In the genomic region with DNA sequence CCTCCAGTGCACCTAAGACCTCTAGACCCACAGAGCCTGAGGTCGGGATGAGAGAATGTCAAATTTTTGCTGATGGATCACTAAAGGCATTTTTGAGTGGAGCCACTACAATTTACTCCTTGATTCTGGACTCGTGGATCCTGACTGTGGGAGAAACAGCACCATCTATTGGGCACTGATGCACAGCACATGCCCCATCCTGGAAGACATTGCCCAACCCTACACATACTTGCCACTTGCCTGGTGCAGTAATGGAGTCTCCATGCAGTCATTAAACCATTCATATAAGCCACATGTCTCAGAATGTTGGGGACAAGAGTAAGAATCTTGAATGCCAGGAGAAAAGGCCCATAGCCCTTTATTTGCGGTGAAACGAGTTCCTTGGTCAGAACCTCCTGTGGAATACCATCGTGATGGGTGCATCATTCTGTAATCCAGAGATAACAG, we compare ENCODE assay signal across 9 cellular contexts.
DNase-seq lines count a peak whose midpoint lies in the region; ATAC-seq, FAIRE-seq and TF ChIP-seq lines count a peak whose summit lies in the region.
"Had no signal": no experiment of that assay in that cellular context is flagged by ENCODE, and none has a peak within 500 bp of the region (broad histone marks: within the 10 kb centered on the region; RNA-seq: fewer than 3 reads in every experiment).

No MANE protein-coding gene starts in this region.

- CTCF ChIA-PET in Caco-2 (lab: Charles Lee) (no interaction called here), HepG2 (lab: Yijun Ruan, JAX; ENCODE audit: low intra/inter-chr PET ratio, low total read pairs) (interaction anchor here (1.7 kb wide), 1 partner anchor 56 kb away, joined by 5 read pairs; no protein-coding TSS in a partner anchor)

- no peak overlapping the region for H3K27ac Mint-ChIP-seq in Caco-2 (ENCODE audit: unreplicated experiment)
- H3K27ac Mint-ChIP-seq in stimulated activated naive CD8-positive, alpha-beta T cell treated with anti-CD3 and anti-CD28 coated beads, Interleukin-15, amount 100 ng/mL, for 72 hours, result peak overlapping the region in 1 of 2 donors; percentile 41
- H3K27ac Mint-ChIP-seq: T-helper 1 cell treated with Interleukin-12 subunit alpha and Interleukin-12 subunit beta and Interleukin-4 antibody, amounts not matched to agents 30 μg/mL and 1 μg/mL, for 36 hours had no signal

- no peaks in the 10 kb centered on the region for H3K4me1 Mint-ChIP-seq in Caco-2 (ENCODE audit: low read depth, unreplicated experiment)
- H3K4me1 Mint-ChIP-seq in stimulated activated naive CD8-positive, alpha-beta T cell treated with anti-CD3 and anti-CD28 coated beads, Interleukin-15, amount 100 ng/mL, for 72 hours, result peaks cover 8% of the 10 kb centered on the region

- peak; percentile 81 for FAIRE-seq in HepG2 (lab: Jason Lieb, UNC)

- H3K4me1 ChIP-seq in Caco-2 (no peaks in the 10 kb centered on the region), HepG2 (ENCODE audit: insufficient read depth, low read length) (no peaks in the 10 kb centered on the region)

- BruUV-seq in Caco-2 (replicated peaks; lab: Mats Ljungman, UMichigan) (no TSS peak), HepG2 (replicated peaks; lab: Mats Ljungman, UMichigan) (no TSS peak)

- H3K79me2 ChIP-seq in HepG2 (ENCODE audit: insufficient read depth, low read length), result no peaks in the 10 kb centered on the region

- H3K4me2 ChIP-seq in HepG2 (ENCODE audit: low read depth, low read length), result no peak overlapping the region

- in situ Hi-C loops in HepG2 (cut with HindIII; ENCODE audit: extremely low pct_ligation_motif_present, low pct_unique_long_range_greater_than_20kb), result no loop called here

- 25% methylated on average over 5 of the region's 5 CpGs for WGBS in HepG2 (ENCODE audit: low lambda C conversion rate)

- peak; percentile 89 for ATAC-seq in HepG2
- peak; percentile 75 for ATAC-seq in stimulated activated naive CD8-positive, alpha-beta T cell treated with anti-CD3 and anti-CD28 coated beads, Interleukin-15, amount 100 ng/mL, for 72 hours
- ATAC-seq in GM19324 (IDR thresholded peaks at IDR 0.05; ENCODE audit: low FRiP score, unreplicated experiment), result no peak
- no peak for ATAC-seq in HG03442 (IDR thresholded peaks at IDR 0.05; ENCODE audit: unreplicated experiment)

- TF ChIP-seq RAD21 in HepG2 (CRISPR knock-in tag; IDR thresholded peaks at IDR 0.05), result no peak

- no peaks in the 10 kb centered on the region; the same call in none of the 2 replicates for H3K27me3 ChIP-seq in Caco-2 (replicated peaks; ENCODE audit: control insufficient read depth, insufficient read depth, low read length)
- H3K27me3 ChIP-seq in HepG2 (ENCODE audit: control insufficient read depth in 1 of 2, insufficient read depth in 2 of 2, low read length in 2 of 2), result peaks cover 0 to 11% of the 10 kb centered on the region in 2 experiments; a peak in 3 of 5 replicates

- H4K20me1 ChIP-seq in HepG2 (ENCODE audit: insufficient read depth, low read length), result no peaks in the 10 kb centered on the region; the same call in 1 of the 2 replicates

- TF ChIP-seq EP300 in HepG2 (IDR thresholded peaks at IDR 0.05; ENCODE audit: low read depth in 2 of 2, low read length in 2 of 2), result no peak
- TF ChIP-seq EP300 in HepG2 (CRISPR knock-in tag; IDR thresholded peaks at IDR 0.05; ENCODE audit: borderline replicate concordance), result no peak

- no peak overlapping the region for H3K9ac ChIP-seq in HepG2 (ENCODE audit: insufficient read depth, low read depth, low read length)

- no peak overlapping the region for H3K27ac ChIP-seq in HepG2 (ENCODE audit: extremely low read length, insufficient read depth, low read length)

- H3K9me3 Mint-ChIP-seq in Caco-2 (ENCODE audit: unreplicated experiment), result no peaks in the 10 kb centered on the region
- no peaks in the 10 kb centered on the region for H3K9me3 Mint-ChIP-seq in stimulated activated naive CD8-positive, alpha-beta T cell treated with anti-CD3 and anti-CD28 coated beads, Interleukin-15, amount 100 ng/mL, for 72 hours
- H3K9me3 Mint-ChIP-seq: T-helper 1 cell treated with Interleukin-12 subunit alpha and Interleukin-12 subunit beta and Interleukin-4 antibody, amounts not matched to agents 30 μg/mL and 1 μg/mL, for 36 hours had no signal

- no peaks in the 10 kb centered on the region for H3K36me3 Mint-ChIP-seq in Caco-2 (ENCODE audit: insufficient read depth, unreplicated experiment)

- DNase-seq in Caco-2 (peak in 1 of 2 experiments; percentile 60), HCEC 1CT (peak; percentile 42), SKM-1 treated with dmso at 0.1 percent for 144 hours (lab: John Stamatoyannopoulos, UW; ENCODE audit: unreplicated experiment) (peak; percentile 18), choroid plexus epithelial cell (ENCODE audit: low read depth) (peak; percentile 78), HepG2 (ENCODE audit: low spot score) (peak; percentile 35)
- DNase-seq in stimulated activated naive CD8-positive, alpha-beta T cell treated with anti-CD3 and anti-CD28 coated beads, Interleukin-15, amount 100 ng/mL, for 72 hours, result peak in 1 of 2 donors; percentile 25

- H3K4me3 ChIP-seq in Caco-2 (ENCODE audit: low read depth, low read length), result no peak overlapping the region
- H3K4me3 ChIP-seq in choroid plexus epithelial cell (ENCODE audit: low read depth, low read length), result no peak overlapping the region
- no peak overlapping the region for H3K4me3 ChIP-seq in HepG2 (replicated peaks in 1 of 3; ENCODE audit: insufficient read depth in 1 of 3, low read depth in 2 of 3, low read length in 3 of 3)

- no peaks in the 10 kb centered on the region for H3K9me3 ChIP-seq in Caco-2
- no peaks in the 10 kb centered on the region for H3K9me3 ChIP-seq in HepG2 (ENCODE audit: low read length)

- no peak overlapping the region for H3K4me3 Mint-ChIP-seq in Caco-2 (ENCODE audit: unreplicated experiment)
- no peak overlapping the region for H3K4me3 Mint-ChIP-seq in stimulated activated naive CD8-positive, alpha-beta T cell treated with anti-CD3 and anti-CD28 coated beads, Interleukin-15, amount 100 ng/mL, for 72 hours
- H3K4me3 Mint-ChIP-seq: T-helper 1 cell treated with Interleukin-12 subunit alpha and Interleukin-12 subunit beta and Interleukin-4 antibody, amounts not matched to agents 30 μg/mL and 1 μg/mL, for 36 hours had no signal

- H3K36me3 ChIP-seq in Caco-2 (ENCODE audit: control insufficient read depth, insufficient read depth, low read length), result no peaks in the 10 kb centered on the region
- H3K36me3 ChIP-seq in HepG2 (replicated peaks in 1 of 2; ENCODE audit: control insufficient read depth in 1 of 2, insufficient read depth in 2 of 2, low read length in 2 of 2), result no peaks in the 10 kb centered on the region

- peaks cover 4% of the 10 kb centered on the region for H3K27me3 Mint-ChIP-seq in Caco-2 (ENCODE audit: insufficient read depth, unreplicated experiment)
- peaks cover 8% of the 10 kb centered on the region for H3K27me3 Mint-ChIP-seq in stimulated activated naive CD8-positive, alpha-beta T cell treated with anti-CD3 and anti-CD28 coated beads, Interleukin-15, amount 100 ng/mL, for 72 hours

- intact Hi-C loops in Caco-2 (cut with micrococcal nuclease; ENCODE audit: unreplicated experiment) (loop anchor here (1.0 to 2.0 kb wide), 2 partner anchors 28 to 56 kb away; no protein-coding TSS in a partner anchor), HepG2 (cut with micrococcal nuclease; ENCODE audit: unreplicated experiment) (no loop called here)

- POLR2A ChIA-PET in Caco-2 (lab: Charles Lee) (no interaction called here), HepG2 (lab: Yijun Ruan, JAX) (no interaction called here)

- H2AFZ ChIP-seq in HepG2 (ENCODE audit: low read length), result no peak overlapping the region

- TF ChIP-seq CTCF in Caco-2 (IDR thresholded peaks at IDR 0.05; ENCODE audit: insufficient read depth in 1 of 2, low read depth in 1 of 2, low read length in 1 of 2, severe bottlenecking in 1 of 2, unreplicated experiment in 1 of 2) (peak; percentile 69 to 74), choroid plexus epithelial cell (conservative IDR thresholded peaks at IDR 0.05; ENCODE audit: low read depth, low read length) (peak; percentile 87), HepG2 (CRISPR knock-in tag; IDR thresholded peaks at IDR 0.05) (peak; percentile 63)

- no peak for TF ChIP-seq POLR2A in HepG2 (IDR thresholded peaks at IDR 0.05; ENCODE audit: insufficient read depth in 1 of 2, low read depth in 2 of 2, low read length in 2 of 2)

TF ChIP-seq in HepG2, 621 proteins besides CTCF, POLR2A, EP300 and RAD21 (continues in another document):
- TF ChIP-seq XRCC5 (optimal IDR thresholded peaks at IDR 0.05; ENCODE audit: low read length) (no peak), JARID2 (CRISPR knock-in tag; IDR thresholded peaks at IDR 0.05; ENCODE audit: insufficient replicate concordance) (no peak), HNRNPLL (IDR thresholded peaks at IDR 0.05; ENCODE audit: low read depth, low read length, poor library complexity, severe bottlenecking) (no peak), FOXJ3 (CRISPR knock-in tag; IDR thresholded peaks at IDR 0.05; ENCODE audit: borderline replicate concordance) (no peak), ZNF3 (CRISPR knock-in tag; IDR thresholded peaks at IDR 0.05) (no peak), SSRP1 (CRISPR knock-in tag; IDR thresholded peaks at IDR 0.05) (no peak), KAT7 (CRISPR knock-in tag; IDR thresholded peaks at IDR 0.05; ENCODE audit: borderline replicate concordance) (no peak), CEBPB (IDR thresholded peaks at IDR 0.05; ENCODE audit: borderline replicate concordance, low read depth, low read length) (peak; percentile 81), MAFK (conservative IDR thresholded peaks at IDR 0.05 in 1 of 2, IDR thresholded peaks at IDR 0.05 in 1 of 2; ENCODE audit: low read length in 2 of 2) (peak in 1 of 2 experiments; percentile 8; a peak in 1 of 4 replicates), PITX1 (CRISPR knock-in tag; IDR thresholded peaks at IDR 0.05) (no peak), PPARG (CRISPR knock-in tag; conservative IDR thresholded peaks at IDR 0.05) (no peak), RFXAP (CRISPR knock-in tag; IDR thresholded peaks at IDR 0.05; ENCODE audit: borderline replicate concordance) (no peak)
- TF ChIP-seq, protein P1, sequence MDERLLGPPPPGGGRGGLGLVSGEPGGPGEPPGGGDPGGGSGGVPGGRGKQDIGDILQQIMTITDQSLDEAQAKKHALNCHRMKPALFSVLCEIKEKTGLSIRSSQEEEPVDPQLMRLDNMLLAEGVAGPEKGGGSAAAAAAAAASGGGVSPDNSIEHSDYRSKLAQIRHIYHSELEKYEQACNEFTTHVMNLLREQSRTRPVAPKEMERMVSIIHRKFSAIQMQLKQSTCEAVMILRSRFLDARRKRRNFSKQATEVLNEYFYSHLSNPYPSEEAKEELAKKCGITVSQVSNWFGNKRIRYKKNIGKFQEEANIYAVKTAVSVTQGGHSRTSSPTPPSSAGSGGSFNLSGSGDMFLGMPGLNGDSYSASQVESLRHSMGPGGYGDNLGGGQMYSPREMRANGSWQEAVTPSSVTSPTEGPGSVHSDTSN (CRISPR knock-in tag; IDR thresholded peaks at IDR 0.05), result no peak

Comparison
In these comparisons a context has a peak if more than half of its experiments do, and no peak if none do; other contexts are left out.
1. ATAC-seq: peak in HepG2 (single experiment) and stimulated activated naive CD8-positive, alpha-beta T cell treated with anti-CD3 and anti-CD28 coated beads, Interleukin-15, amount 100 ng/mL, for 72 hours (single experiment); none in GM19324 (single experiment) and HG03442 (single experiment).
2. Peak in every context shown above with its lines, with median percentiles within 50 percentile points of each other: CTCF ChIP-seq.